Comparison of ENCODE assay signal across 26 cellular contexts in the genomic region with DNA sequence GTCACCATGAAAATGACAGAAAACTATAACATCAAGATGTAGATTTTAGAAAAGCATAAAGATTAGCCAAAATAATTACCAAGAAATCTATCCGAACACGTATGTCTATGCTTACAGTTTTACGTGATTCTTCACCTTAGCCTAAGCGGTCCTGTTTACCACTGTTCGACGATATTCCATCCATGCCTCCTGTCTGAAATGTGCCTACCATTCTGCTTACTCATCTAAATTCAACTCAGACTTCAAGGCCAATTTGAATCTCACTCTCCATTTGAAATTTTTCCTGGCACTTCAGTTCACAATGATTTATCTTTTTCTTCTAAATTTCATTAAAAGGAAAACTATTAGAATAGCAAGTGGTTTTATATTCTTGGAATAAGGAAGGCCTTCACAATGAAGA. TPM values are rescaled to one million over a fixed set of nuclear protein-coding genes. Genes with fewer than 3 reads are reported as not detected.
DNase-seq lines count a peak whose midpoint lies in the region; ATAC-seq, FAIRE-seq and TF ChIP-seq lines count a peak whose summit lies in the region.
"Had no signal": no experiment of that assay in that cellular context is flagged by ENCODE, and none has a peak within 500 bp of the region (broad histone marks: within the 10 kb centered on the region; RNA-seq: fewer than 3 reads in every experiment).

No MANE protein-coding gene starts in this region.

- no peaks in the 10 kb centered on the region for H3K9me3 Mint-ChIP-seq in endodermal cell
- H3K9me3 Mint-ChIP-seq: CD4-positive, alpha-beta T cell had no signal

- H3K4me3 Mint-ChIP-seq in endodermal cell = no peak overlapping the region
- H3K4me3 Mint-ChIP-seq: CD4-positive, alpha-beta T cell had no signal

- ATAC-seq in A549 (no peak), HG03097 (IDR thresholded peaks at IDR 0.05; ENCODE audit: low FRiP score, unreplicated experiment) (no peak)

- H3K27ac ChIP-seq in A549 (no peak overlapping the region), VCaP (peak overlapping the region; percentile 70), endodermal cell (ENCODE audit: low read depth, low read length) (no peak overlapping the region)
- H3K27ac ChIP-seq: BLaER1 treated with 17β-estradiol and CSF1 and Interleukin-3, amounts not matched to agents 10 nM and 100 nM had no signal

- H3K9ac ChIP-seq in endodermal cell (ENCODE audit: extremely low read depth, low read length, poor library complexity, severe bottlenecking) = no peak overlapping the region
- H3K9ac ChIP-seq: BLaER1 treated with 17β-estradiol and CSF1 and Interleukin-3, amounts not matched to agents 10 nM and 100 nM had no signal

- CTCF ChIA-PET in A549 (lab: Yijun Ruan, JAX) = no interaction called here

- no peak for FAIRE-seq in A549 (lab: Jason Lieb, UNC)
- FAIRE-seq: D721Med, GM18507, H54, RCC 7860 had no signal

- TF ChIP-seq POLR2A in A549 (IDR thresholded peaks at IDR 0.05; ENCODE audit: low read length) = no peak

- DNase-seq in A549 (ENCODE audit: low read depth in 1 of 2, low spot score in 1 of 2) (no peak), endodermal cell (no peak), renal cortical epithelial cell (ENCODE audit: low read depth) (peak; percentile 13), HCEC 1CT (no peak), retina (no peak)
- DNase-seq: 8988T; AML-193; CD4-positive, alpha-beta T cell; KG1; MG63; NCI-H1105 treated with DMSO at 0.1 percent for 48 hours; NCI-H146; NCI-H1930; NCI-H2107; NCI-H446; NCI-H524 treated with DMSO at 0.1 percent for 48 hours; NCI-H774 had no signal

- no peaks in the 10 kb centered on the region for H3K4me1 ChIP-seq in A549
- no peaks in the 10 kb centered on the region for H3K4me1 ChIP-seq in endodermal cell (ENCODE audit: control insufficient read depth, insufficient read depth, low read length)

- TF ChIP-seq EP300 in A549 (IDR thresholded peaks at IDR 0.05) = no peak

- TF ChIP-seq CTCF in A549 (IDR thresholded peaks at IDR 0.05) (no peak), VCaP (conservative IDR thresholded peaks at IDR 0.05) (no peak), endodermal cell (conservative IDR thresholded peaks at IDR 0.05) (no peak)

- peaks cover 80% of the 10 kb centered on the region for H3K36me3 ChIP-seq in endodermal cell (ENCODE audit: control insufficient read depth, insufficient read depth, low read length)

- POLR2A ChIA-PET in A549 (lab: Yijun Ruan, JAX) = no interaction called here

- WGBS in A549 (ENCODE audit: missing lambda C conversion rate) = 79% methylated on average over 6 of the region's 6 CpGs
- 88 to 95% methylated on average over 6 of the region's 6 CpGs for WGBS in endodermal cell (ENCODE audit: insufficient coverage in 1 of 2, insufficient read length in 1 of 2), 2 experiments

- H3K4me3 ChIP-seq in A549 = no peak overlapping the region
- no peak overlapping the region for H3K4me3 ChIP-seq in endodermal cell (ENCODE audit: low read length)
- H3K4me3 ChIP-seq: BLaER1 treated with 17β-estradiol and CSF1 and Interleukin-3, amounts not matched to agents 10 nM and 100 nM; MG63 had no signal

- no peak for TF ChIP-seq RAD21 in A549 (conservative IDR thresholded peaks at IDR 0.05 in 1 of 2, IDR thresholded peaks at IDR 0.05 in 1 of 2)

- H3K4me1 Mint-ChIP-seq in endodermal cell = peaks cover 4% of the 10 kb centered on the region

- no peaks in the 10 kb centered on the region for H3K27me3 ChIP-seq in endodermal cell (ENCODE audit: control insufficient read depth, insufficient read depth, low read length, poor library complexity, severe bottlenecking)
- H3K27me3 ChIP-seq: BLaER1 treated with 17β-estradiol and CSF1 and Interleukin-3, amounts not matched to agents 10 nM and 100 nM; MG63 had no signal

- no peak overlapping the region for H3K4me2 ChIP-seq in A549

- peaks cover 24% of the 10 kb centered on the region for H3K36me3 Mint-ChIP-seq in endodermal cell (ENCODE audit: low read depth)

- H3K27ac Mint-ChIP-seq in endodermal cell = peak overlapping the region; percentile 1
- H3K27ac Mint-ChIP-seq: CD4-positive, alpha-beta T cell had no signal

- no peaks in the 10 kb centered on the region for H3K27me3 Mint-ChIP-seq in endodermal cell (ENCODE audit: insufficient read depth)
- H3K27me3 Mint-ChIP-seq: CD4-positive, alpha-beta T cell had no signal

- no peaks in the 10 kb centered on the region for H3K9me3 ChIP-seq in A549
- no peaks in the 10 kb centered on the region for H3K9me3 ChIP-seq in endodermal cell (ENCODE audit: control insufficient read depth, low read length)

TF ChIP-seq in A549, 52 proteins besides CTCF, POLR2A, EP300 and RAD21:
- TF ChIP-seq MAFK (IDR thresholded peaks at IDR 0.05; ENCODE audit: partially characterized antibody) = peak; percentile 80
- no peak for TF ChIP-seq HOXB13 (CRISPR knock-in tag; IDR thresholded peaks at IDR 0.05; ENCODE audit: low read depth)
- TF ChIP-seq, protein P1, sequence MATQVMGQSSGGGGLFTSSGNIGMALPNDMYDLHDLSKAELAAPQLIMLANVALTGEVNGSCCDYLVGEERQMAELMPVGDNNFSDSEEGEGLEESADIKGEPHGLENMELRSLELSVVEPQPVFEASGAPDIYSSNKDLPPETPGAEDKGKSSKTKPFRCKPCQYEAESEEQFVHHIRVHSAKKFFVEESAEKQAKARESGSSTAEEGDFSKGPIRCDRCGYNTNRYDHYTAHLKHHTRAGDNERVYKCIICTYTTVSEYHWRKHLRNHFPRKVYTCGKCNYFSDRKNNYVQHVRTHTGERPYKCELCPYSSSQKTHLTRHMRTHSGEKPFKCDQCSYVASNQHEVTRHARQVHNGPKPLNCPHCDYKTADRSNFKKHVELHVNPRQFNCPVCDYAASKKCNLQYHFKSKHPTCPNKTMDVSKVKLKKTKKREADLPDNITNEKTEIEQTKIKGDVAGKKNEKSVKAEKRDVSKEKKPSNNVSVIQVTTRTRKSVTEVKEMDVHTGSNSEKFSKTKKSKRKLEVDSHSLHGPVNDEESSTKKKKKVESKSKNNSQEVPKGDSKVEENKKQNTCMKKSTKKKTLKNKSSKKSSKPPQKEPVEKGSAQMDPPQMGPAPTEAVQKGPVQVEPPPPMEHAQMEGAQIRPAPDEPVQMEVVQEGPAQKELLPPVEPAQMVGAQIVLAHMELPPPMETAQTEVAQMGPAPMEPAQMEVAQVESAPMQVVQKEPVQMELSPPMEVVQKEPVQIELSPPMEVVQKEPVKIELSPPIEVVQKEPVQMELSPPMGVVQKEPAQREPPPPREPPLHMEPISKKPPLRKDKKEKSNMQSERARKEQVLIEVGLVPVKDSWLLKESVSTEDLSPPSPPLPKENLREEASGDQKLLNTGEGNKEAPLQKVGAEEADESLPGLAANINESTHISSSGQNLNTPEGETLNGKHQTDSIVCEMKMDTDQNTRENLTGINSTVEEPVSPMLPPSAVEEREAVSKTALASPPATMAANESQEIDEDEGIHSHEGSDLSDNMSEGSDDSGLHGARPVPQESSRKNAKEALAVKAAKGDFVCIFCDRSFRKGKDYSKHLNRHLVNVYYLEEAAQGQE (IDR thresholded peaks at IDR 0.05) = no peak

RNA-seq across cellular contexts. Expression of gene ZDHHC21, which starts 15.4 kb away (rescaled TPM):
- 7.5 and 9.1 TPM in 2 replicates for polyA plus RNA-seq in A549 (2011; rRNA removed)
- 1.1 and 1.2 TPM in 2 replicates for polyA plus RNA-seq in A549 (2012; cell fraction: cytosol; rRNA removed)
- 1.1 and 2.0 TPM in 2 replicates for polyA plus RNA-seq in A549 (2012; cell fraction: nucleus; rRNA removed)
- polyA plus RNA-seq in A549 (2017; fragmentation: RNase III; extraction: RNeasy Plus Mini Kit Qiagen cat#74134 plus additional on column Dnase treatment) = 3.7 to 4.3 TPM (median 4.2 TPM) in 3 replicates
- polyA minus RNA-seq in A549 (2011; rRNA and poly(A)+ RNA removed) = 5.1 and 5.7 TPM in 2 replicates
- 10 to 100 TPM; 17.1 to 18.6 TPM for total RNA-seq in endodermal cell
- 10.9 TPM for polyA plus RNA-seq in endodermal cell (2013, experiment 1 of 2)
- 10.8 TPM for polyA plus RNA-seq in endodermal cell (2013, experiment 2 of 2)
- 11.6 and 21.3 TPM in 2 replicates for total RNA-seq in renal cortical epithelial cell

RNA-seq across cellular contexts. Expression of gene CER1, which starts 44.7 kb away (rescaled TPM):
- not detected in 2 replicates for polyA plus RNA-seq in A549 (2011; rRNA removed)
- not detected in 2 replicates for polyA plus RNA-seq in A549 (2012; cell fraction: cytosol; rRNA removed)
- not detected in 2 replicates for polyA plus RNA-seq in A549 (2012; cell fraction: nucleus; rRNA removed)
- not detected in 3 replicates for polyA plus RNA-seq in A549 (2017; fragmentation: RNase III; extraction: RNeasy Plus Mini Kit Qiagen cat#74134 plus additional on column Dnase treatment)
- not detected in 2 replicates for polyA minus RNA-seq in A549 (2011; rRNA and poly(A)+ RNA removed)
- 1,000 to 10,000 TPM in 1 of 2 donors, 100 to 1,000 TPM in 1; 694 to 2,562 TPM for total RNA-seq in endodermal cell
- polyA plus RNA-seq in endodermal cell (2013, experiment 1 of 2) = 848 TPM
- 1,218 TPM for polyA plus RNA-seq in endodermal cell (2013, experiment 2 of 2)
- not detected in 2 replicates for total RNA-seq in renal cortical epithelial cell
- total RNA-seq: CD4-positive, alpha-beta T cell; HT1080 had no signal
- polyA plus RNA-seq: AG04450 had no signal

Comparison
In these comparisons a context has a peak if more than half of its experiments do, and no peak if none do; other contexts are left out.
1. RNA of gene CER1, which starts 44.7 kb away (total RNA-seq): 694 to 2,562 TPM in endodermal cell; not detected in renal cortical epithelial cell; every median in the first group is over 100 times any median in the second.